ENCODE assay signal across 18 cellular contexts in genomic region chr2:105357122-105357521, GRCh38. TPM values are rescaled to one million over a fixed set of nuclear protein-coding genes. Genes with fewer than 3 reads are reported as not detected.
DNase-seq lines count a peak whose midpoint lies in the region; ATAC-seq, FAIRE-seq and TF ChIP-seq lines count a peak whose summit lies in the region.
"Had no signal": no experiment of that assay in that cellular context is flagged by ENCODE, and none has a peak within 500 bp of the region (broad histone marks: within the 10 kb centered on the region; RNA-seq: fewer than 3 reads in every experiment).

No MANE protein-coding gene starts in this region.

- H3K27me3 ChIP-seq in HepG2 (ENCODE audit: control insufficient read depth in 1 of 2, insufficient read depth in 2 of 2, low read length in 2 of 2) (no peaks in the 10 kb centered on the region), right lobe of liver (no peaks in the 10 kb centered on the region)
- H3K27me3 ChIP-seq: BLaER1 had no signal

- H3K27ac ChIP-seq in HepG2 (ENCODE audit: extremely low read length, insufficient read depth, low read length) (no peak overlapping the region), right lobe of liver (no peak overlapping the region)
- H3K27ac ChIP-seq: BLaER1 had no signal

- no peak overlapping the region for H3K4me3 Mint-ChIP-seq in activated T-cell treated with anti-CD3 and anti-CD28 coated beads, Interleukin-2, amount 50 U/mL, for 72 hours
- no peak overlapping the region for H3K4me3 Mint-ChIP-seq in HFFc6
- no peak overlapping the region for H3K4me3 Mint-ChIP-seq in central memory CD8-positive, alpha-beta T cell
- H3K4me3 Mint-ChIP-seq: CD8-positive, alpha-beta memory T cell had no signal

- no peak overlapping the region for H3K9ac ChIP-seq in HepG2 (ENCODE audit: insufficient read depth, low read depth, low read length)
- H3K9ac ChIP-seq: BLaER1 had no signal

- in situ Hi-C loops in HepG2 (cut with HindIII; ENCODE audit: extremely low pct_ligation_motif_present, low pct_unique_long_range_greater_than_20kb): no loop called here

- DNase-seq in activated T-cell treated with anti-CD3 and anti-CD28 coated beads, Interleukin-2, amount 50 U/mL, for 72 hours: no peak
- DNase-seq in activated T-cell treated with anti-CD3 and anti-CD28 coated beads for 4 hours (no peak), HepG2 (ENCODE audit: low spot score) (no peak), right lobe of liver (no peak), HFFc6 (no peak), middle frontal gyrus (ENCODE audit: extremely low spot score, low spot score) (no peak)
- DNase-seq in central memory CD8-positive, alpha-beta T cell (ENCODE audit: low spot score in 2 of 2): no peak
- no peak for DNase-seq in activated CD4-positive, alpha-beta T cell treated with anti-CD3 and anti-CD28 coated beads for 4 hours
- DNase-seq: 8988T; AML-193; Caco-2; CD8-positive, alpha-beta memory T cell; DMS53; IMR-90 had no signal

- TF ChIP-seq EP300 in HepG2 (IDR thresholded peaks at IDR 0.05; ENCODE audit: low read depth in 2 of 2, low read length in 2 of 2) (no peak), HepG2 (CRISPR knock-in tag; IDR thresholded peaks at IDR 0.05; ENCODE audit: borderline replicate concordance) (no peak)

- CTCF ChIA-PET in HepG2 (lab: Yijun Ruan, JAX; ENCODE audit: low intra/inter-chr PET ratio, low total read pairs): no interaction called here

- peaks cover 14% of the 10 kb centered on the region for H3K4me1 Mint-ChIP-seq in activated T-cell treated with anti-CD3 and anti-CD28 coated beads, Interleukin-2, amount 50 U/mL, for 72 hours (ENCODE audit: low read depth)
- H3K4me1 Mint-ChIP-seq in HFFc6 (ENCODE audit: low read depth): peaks cover 36% of the 10 kb centered on the region
- H3K4me1 Mint-ChIP-seq in central memory CD8-positive, alpha-beta T cell: peaks cover 12% of the 10 kb centered on the region

- H3K4me2 ChIP-seq in HepG2 (ENCODE audit: low read depth, low read length): no peak overlapping the region
- H3K4me2 ChIP-seq: BLaER1 had no signal

- H3K36me3 ChIP-seq in HepG2 (replicated peaks in 1 of 2; ENCODE audit: control insufficient read depth in 1 of 2, insufficient read depth in 2 of 2, low read length in 2 of 2): peaks cover 8 to 55% of the 10 kb centered on the region in 2 experiments
- H3K36me3 ChIP-seq in right lobe of liver: peaks cover 0 to 17% (median 11%) of the 10 kb centered on the region in 4 donors

- no peaks in the 10 kb centered on the region for H3K27me3 Mint-ChIP-seq in activated T-cell treated with anti-CD3 and anti-CD28 coated beads, Interleukin-2, amount 50 U/mL, for 72 hours (ENCODE audit: low read depth)
- peaks cover 7% of the 10 kb centered on the region; the same call in 1 of the 2 replicates for H3K27me3 Mint-ChIP-seq in HFFc6 (ENCODE audit: insufficient read depth)
- H3K27me3 Mint-ChIP-seq in central memory CD8-positive, alpha-beta T cell: no peaks in the 10 kb centered on the region
- H3K27me3 Mint-ChIP-seq: CD8-positive, alpha-beta memory T cell had no signal

- H3K4me1 ChIP-seq in HepG2 (ENCODE audit: insufficient read depth, low read length): no peaks in the 10 kb centered on the region
- peaks cover 0 to 10% (median 0%) of the 10 kb centered on the region in 4 donors for H3K4me1 ChIP-seq in right lobe of liver
- H3K4me1 ChIP-seq: BLaER1, Caco-2, HAP-1 had no signal

- no TSS peak for BruUV-seq in HepG2 (replicated peaks; lab: Mats Ljungman, UMichigan)

- intact Hi-C loops in HepG2 (cut with micrococcal nuclease; ENCODE audit: unreplicated experiment) (no loop called here), right lobe of liver (cut with DNase I) (no loop called here)

- peaks cover 16 to 36% of the 10 kb centered on the region in 2 donors for H3K36me3 Mint-ChIP-seq in activated T-cell treated with anti-CD3 and anti-CD28 coated beads, Interleukin-2, amount 50 U/mL, for 72 hours (ENCODE audit: insufficient read depth in 2 of 2)
- peaks cover 38% of the 10 kb centered on the region for H3K36me3 Mint-ChIP-seq in HFFc6 (ENCODE audit: low read depth)
- peaks cover 28% of the 10 kb centered on the region for H3K36me3 Mint-ChIP-seq in central memory CD8-positive, alpha-beta T cell (ENCODE audit: insufficient read depth)

- H3K9me3 Mint-ChIP-seq in activated T-cell treated with anti-CD3 and anti-CD28 coated beads, Interleukin-2, amount 50 U/mL, for 72 hours: peaks cover 0 to 5% of the 10 kb centered on the region in 2 donors
- no peaks in the 10 kb centered on the region for H3K9me3 Mint-ChIP-seq in HFFc6
- H3K9me3 Mint-ChIP-seq in central memory CD8-positive, alpha-beta T cell: peaks cover 12% of the 10 kb centered on the region

- no peaks in the 10 kb centered on the region for H4K20me1 ChIP-seq in HepG2 (ENCODE audit: insufficient read depth, low read length)
- H4K20me1 ChIP-seq: BLaER1 had no signal

- H3K9me3 ChIP-seq in HepG2 (ENCODE audit: low read length) (no peaks in the 10 kb centered on the region), right lobe of liver (no peaks in the 10 kb centered on the region)
- H3K9me3 ChIP-seq: Caco-2, HAP-1 had no signal

- TF ChIP-seq CTCF in HepG2 (CRISPR knock-in tag; IDR thresholded peaks at IDR 0.05) (no peak), right lobe of liver (IDR thresholded peaks at IDR 0.05) (no peak), HFFc6 (IDR thresholded peaks at IDR 0.05) (no peak)

- no peak overlapping the region for H2AFZ ChIP-seq in HepG2 (ENCODE audit: low read length)

- TF ChIP-seq POLR2A in HepG2 (IDR thresholded peaks at IDR 0.05; ENCODE audit: insufficient read depth in 1 of 2, low read depth in 2 of 2, low read length in 2 of 2): no peak
- no peak for TF ChIP-seq POLR2A in right lobe of liver (IDR thresholded peaks at IDR 0.05)

- POLR2A ChIA-PET in HepG2 (lab: Yijun Ruan, JAX): no interaction called here

- ATAC-seq in activated T-cell treated with anti-CD3 and anti-CD28 coated beads, Interleukin-2, amount 50 U/mL, for 72 hours (replicated peaks in 1 of 2): no peak
- ATAC-seq in HepG2 (no peak), right lobe of liver (no peak)
- no peak for ATAC-seq in central memory CD8-positive, alpha-beta T cell (replicated peaks; ENCODE audit: extremely low read depth, poor library complexity, severe bottlenecking)

- FAIRE-seq in HepG2 (lab: Jason Lieb, UNC): no peak
- FAIRE-seq: GM18507, H1 had no signal

- 97% methylated on average over 1 of the region's 1 CpG for whole genome bisulfite sequencing in HepG2 (ENCODE audit: low lambda C conversion rate)
- 100% methylated on average over 1 of the region's 1 CpG for WGBS in right lobe of liver (ENCODE audit: insufficient coverage, low coverage, low lambda C conversion rate, missing lambda C conversion rate)

- no peaks in the 10 kb centered on the region for H3K79me2 ChIP-seq in HepG2 (ENCODE audit: insufficient read depth, low read length)

- TF ChIP-seq RAD21 in HepG2 (CRISPR knock-in tag; IDR thresholded peaks at IDR 0.05): no peak

- no peak overlapping the region for H3K4me3 ChIP-seq in HepG2 (replicated peaks in 1 of 3; ENCODE audit: insufficient read depth in 1 of 3, low read depth in 2 of 3, low read length in 3 of 3)
- H3K4me3 ChIP-seq in right lobe of liver: no peak overlapping the region
- H3K4me3 ChIP-seq: BLaER1, HAP-1 had no signal

- peak overlapping the region; percentile 43 for H3K27ac Mint-ChIP-seq in activated T-cell treated with anti-CD3 and anti-CD28 coated beads, Interleukin-2, amount 50 U/mL, for 72 hours
- peak overlapping the region; percentile 22; the same call in 1 of the 2 replicates for H3K27ac Mint-ChIP-seq in HFFc6
- H3K27ac Mint-ChIP-seq in central memory CD8-positive, alpha-beta T cell (ENCODE audit: low read depth): peak overlapping the region; percentile 5
- H3K27ac Mint-ChIP-seq: CD8-positive, alpha-beta memory T cell had no signal

RNA-seq across cellular contexts. Expression of gene C2orf49, which starts 19.8 kb away (rescaled TPM):
- 10 to 100 TPM; 15.9 to 18.9 TPM for total RNA-seq in activated T-cell treated with anti-CD3 and anti-CD28 coated beads, Interleukin-2, amount 50 U/mL, for 72 hours
- total RNA-seq in HepG2 (2016; rRNA removed; fragmentation: Illumina TruSeq; extraction: Trizol) (28.8 and 35.6 TPM in 2 replicates), right lobe of liver (1 to 10 TPM; 3.9 to 7.4 (median 6.4) TPM)
- total RNA-seq in HepG2 (2016; cell fraction: cytosol; rRNA removed; fragmentation: Illumina TruSeq; extraction: Trizol; ENCODE audit: low read depth): 13.5 and 14.5 TPM in 2 replicates
- 30.8 and 40.4 TPM in 2 replicates for total RNA-seq in HepG2 (2016; cell fraction: insoluble cytoplasmic fraction; rRNA removed; fragmentation: Illumina TruSeq; extraction: Trizol)
- 17.9 and 19.2 TPM in 2 replicates for total RNA-seq in HepG2 (2016; cell fraction: membrane; rRNA removed; fragmentation: Illumina TruSeq; extraction: Trizol)
- 16.1 and 20.5 TPM in 2 replicates for total RNA-seq in HepG2 (2016; cell fraction: nucleus; rRNA removed; fragmentation: Illumina TruSeq; extraction: Trizol)
- 21.6 and 24.7 TPM in 2 replicates for polyA plus RNA-seq in HepG2 (2011; rRNA removed)
- polyA plus RNA-seq in HepG2 (2011; cell fraction: cytosol; rRNA removed): 10.0 and 13.2 TPM in 2 replicates
- 9.5 and 13.6 TPM in 2 replicates for polyA plus RNA-seq in HepG2 (2011; cell fraction: nucleus; rRNA removed)
- 28.0 and 30.9 TPM in 2 replicates for polyA plus RNA-seq in HepG2 (2012)
- 4.6 and 4.9 TPM in 2 replicates for polyA plus RNA-seq in HepG2 (2016; cell fraction: cytosol; fragmentation: Illumina TruSeq; extraction: Trizol; ENCODE audit: low read depth)
- 31.3 and 31.7 TPM in 2 replicates for polyA plus RNA-seq in HepG2 (2016; cell fraction: insoluble cytoplasmic fraction; fragmentation: Illumina TruSeq; extraction: Trizol; ENCODE audit: low read depth)
- 5.2 and 7.1 TPM in 2 replicates for polyA plus RNA-seq in HepG2 (2016; cell fraction: membrane; fragmentation: Illumina TruSeq; extraction: Trizol; ENCODE audit: low read depth)
- polyA plus RNA-seq in HepG2 (2016; cell fraction: nucleus; fragmentation: Illumina TruSeq; extraction: Trizol; ENCODE audit: insufficient read depth, low read depth): 19.7 and 25.5 TPM in 2 replicates
- polyA minus RNA-seq in HepG2 (2011; rRNA and poly(A)+ RNA removed; ENCODE audit: low replicate concordance): 6.4 and 9.7 TPM in 2 replicates
- 14.1 and 14.5 TPM in 2 replicates for polyA minus RNA-seq in HepG2 (2011; cell fraction: cytosol; rRNA and poly(A)+ RNA removed)
- 27.2 and 30.3 TPM in 2 replicates for polyA minus RNA-seq in HepG2 (2011; cell fraction: nucleus; rRNA and poly(A)+ RNA removed)
- 10 to 100 TPM; 17.7 to 25.4 (median 20.0) TPM for total RNA-seq in HFFc6 (2021; fragmentation: NEBNext Ultra II Directional; extraction: Animal tissue kit (Norgen Biotek cat#: 25700))

RNA-seq across cellular contexts. Expression of gene TGFBRAP1, which starts 27.6 kb away (rescaled TPM):
- 10 to 100 TPM; 13.8 to 21.5 TPM for total RNA-seq in activated T-cell treated with anti-CD3 and anti-CD28 coated beads, Interleukin-2, amount 50 U/mL, for 72 hours
- total RNA-seq in HepG2 (2016; rRNA removed; fragmentation: Illumina TruSeq; extraction: Trizol): 22.9 and 27.0 TPM in 2 replicates
- total RNA-seq in HepG2 (2016; cell fraction: cytosol; rRNA removed; fragmentation: Illumina TruSeq; extraction: Trizol; ENCODE audit: low read depth): 4.1 and 4.4 TPM in 2 replicates
- total RNA-seq in HepG2 (2016; cell fraction: insoluble cytoplasmic fraction; rRNA removed; fragmentation: Illumina TruSeq; extraction: Trizol): 22.6 and 23.2 TPM in 2 replicates
- total RNA-seq in HepG2 (2016; cell fraction: membrane; rRNA removed; fragmentation: Illumina TruSeq; extraction: Trizol): 14.4 and 14.7 TPM in 2 replicates
- total RNA-seq in HepG2 (2016; cell fraction: nucleus; rRNA removed; fragmentation: Illumina TruSeq; extraction: Trizol): 18.8 and 20.1 TPM in 2 replicates
- 12.7 and 13.4 TPM in 2 replicates for polyA plus RNA-seq in HepG2 (2011; rRNA removed)
- 10.5 and 11.2 TPM in 2 replicates for polyA plus RNA-seq in HepG2 (2011; cell fraction: cytosol; rRNA removed)
- 11.8 and 12.4 TPM in 2 replicates for polyA plus RNA-seq in HepG2 (2011; cell fraction: nucleus; rRNA removed)
- 13.4 and 13.9 TPM in 2 replicates for polyA plus RNA-seq in HepG2 (2012)
- 1.4 TPM in 2 replicates for polyA plus RNA-seq in HepG2 (2016; cell fraction: cytosol; fragmentation: Illumina TruSeq; extraction: Trizol; ENCODE audit: low read depth)
- polyA plus RNA-seq in HepG2 (2016; cell fraction: insoluble cytoplasmic fraction; fragmentation: Illumina TruSeq; extraction: Trizol; ENCODE audit: low read depth): 20.3 and 22.7 TPM in 2 replicates
- 6.8 and 6.9 TPM in 2 replicates for polyA plus RNA-seq in HepG2 (2016; cell fraction: membrane; fragmentation: Illumina TruSeq; extraction: Trizol; ENCODE audit: low read depth)
- 27.0 and 31.2 TPM in 2 replicates for polyA plus RNA-seq in HepG2 (2016; cell fraction: nucleus; fragmentation: Illumina TruSeq; extraction: Trizol; ENCODE audit: insufficient read depth, low read depth)
- polyA minus RNA-seq in HepG2 (2011; rRNA and poly(A)+ RNA removed; ENCODE audit: low replicate concordance): 27.6 and 32.1 TPM in 2 replicates
- 12.0 and 15.4 TPM in 2 replicates for polyA minus RNA-seq in HepG2 (2011; cell fraction: cytosol; rRNA and poly(A)+ RNA removed)
- polyA minus RNA-seq in HepG2 (2011; cell fraction: nucleus; rRNA and poly(A)+ RNA removed): 14.9 and 16.4 TPM in 2 replicates
- 10 to 100 TPM in 2 of 6 experiments, 1 to 10 TPM in 4; 5.7 to 11.2 (median 7.1) TPM for total RNA-seq in right lobe of liver
- 10 to 100 TPM; 18.9 to 22.5 (median 19.8) TPM for total RNA-seq in HFFc6 (2021; fragmentation: NEBNext Ultra II Directional; extraction: Animal tissue kit (Norgen Biotek cat#: 25700))

RNA-seq across cellular contexts. Expression of gene FHL2, which starts 41.7 kb away (rescaled TPM):
- total RNA-seq in activated T-cell treated with anti-CD3 and anti-CD28 coated beads, Interleukin-2, amount 50 U/mL, for 72 hours: 1 to 10 TPM; 2.2 to 7.1 TPM
- total RNA-seq in HepG2 (2016; rRNA removed; fragmentation: Illumina TruSeq; extraction: Trizol) (1.9 and 2.3 TPM in 2 replicates), right lobe of liver (10 to 100 TPM in 3 of 6 experiments, 1 to 10 TPM in 3; 4.2 to 36.6 (median 12.0) TPM)
- 1.4 and 1.6 TPM in 2 replicates for total RNA-seq in HepG2 (2016; cell fraction: cytosol; rRNA removed; fragmentation: Illumina TruSeq; extraction: Trizol; ENCODE audit: low read depth)
- 1.9 and 2.3 TPM in 2 replicates for total RNA-seq in HepG2 (2016; cell fraction: insoluble cytoplasmic fraction; rRNA removed; fragmentation: Illumina TruSeq; extraction: Trizol)
- 1.4 and 1.7 TPM in 2 replicates for total RNA-seq in HepG2 (2016; cell fraction: membrane; rRNA removed; fragmentation: Illumina TruSeq; extraction: Trizol)
- total RNA-seq in HepG2 (2016; cell fraction: nucleus; rRNA removed; fragmentation: Illumina TruSeq; extraction: Trizol): 0.53 and 0.87 TPM in 2 replicates
- polyA plus RNA-seq in HepG2 (2011; rRNA removed): 44.2 and 74.8 TPM in 2 replicates
- polyA plus RNA-seq in HepG2 (2011; cell fraction: cytosol; rRNA removed): 51.8 and 84.3 TPM in 2 replicates
- polyA plus RNA-seq in HepG2 (2011; cell fraction: nucleus; rRNA removed): 19.1 and 28.9 TPM in 2 replicates
- polyA plus RNA-seq in HepG2 (2012): 51.1 and 56.1 TPM in 2 replicates
- polyA plus RNA-seq in HepG2 (2016; cell fraction: cytosol; fragmentation: Illumina TruSeq; extraction: Trizol; ENCODE audit: low read depth): 1.8 and 2.5 TPM in 2 replicates
- 3.4 and 3.5 TPM in 2 replicates for polyA plus RNA-seq in HepG2 (2016; cell fraction: insoluble cytoplasmic fraction; fragmentation: Illumina TruSeq; extraction: Trizol; ENCODE audit: low read depth)
- 1.9 and 2.2 TPM in 2 replicates for polyA plus RNA-seq in HepG2 (2016; cell fraction: membrane; fragmentation: Illumina TruSeq; extraction: Trizol; ENCODE audit: low read depth)
- 1.0 and 1.6 TPM in 2 replicates for polyA plus RNA-seq in HepG2 (2016; cell fraction: nucleus; fragmentation: Illumina TruSeq; extraction: Trizol; ENCODE audit: insufficient read depth, low read depth)
- 56.1 and 100.0 TPM in 2 replicates for polyA minus RNA-seq in HepG2 (2011; rRNA and poly(A)+ RNA removed; ENCODE audit: low replicate concordance)
- polyA minus RNA-seq in HepG2 (2011; cell fraction: cytosol; rRNA and poly(A)+ RNA removed): 18.5 and 23.7 TPM in 2 replicates
- polyA minus RNA-seq in HepG2 (2011; cell fraction: nucleus; rRNA and poly(A)+ RNA removed): 28.0 and 37.5 TPM in 2 replicates
- 100 to 1,000 TPM; 211 to 281 (median 243) TPM for total RNA-seq in HFFc6 (2021; fragmentation: NEBNext Ultra II Directional; extraction: Animal tissue kit (Norgen Biotek cat#: 25700))

Comparison
In these comparisons a context has a peak if more than half of its experiments do, and no peak if none do; other contexts are left out.
1. RNA of gene FHL2, which starts 41.7 kb away (total RNA-seq): 211 to 281 TPM in HFFc6; 4.2 to 36.6 TPM in right lobe of liver, 2.2 to 7.1 TPM in activated T-cell treated with anti-CD3 and anti-CD28 coated beads, Interleukin-2, amount 50 U/mL, for 72 hours and 0.53 to 2.3 TPM in HepG2; every median in the first group is over 4 times any median in the second.
2. Peak in every context shown above with its lines, with median percentiles within 50 percentile points of each other: H3K27ac Mint-ChIP-seq.